Comparison of ENCODE assay signal across 8 cellular contexts in genomic region chr2:235605306-235605998, GRCh38.
DNase-seq lines count a peak whose midpoint lies in the region; ATAC-seq and TF ChIP-seq lines count a peak whose summit lies in the region.

No MANE protein-coding gene starts in this region.

- peak overlapping the region; percentile 44 for H3K4me3 Mint-ChIP-seq in chondrocyte (ENCODE audit: unreplicated experiment)

- H3K36me3 ChIP-seq in kidney epithelial cell (ENCODE audit: control insufficient read depth, insufficient read depth, low read length) (no peaks in the 10 kb centered on the region), tibial nerve (no peaks in the 10 kb centered on the region)

- H3K36me3 Mint-ChIP-seq in chondrocyte (ENCODE audit: low read depth): no peaks in the 10 kb centered on the region

- no peaks in the 10 kb centered on the region for H3K9me3 ChIP-seq in tibial nerve

- peak; percentile 52 to 92 for TF ChIP-seq EP300 in tibial nerve (IDR thresholded peaks at IDR 0.05)

- no peaks in the 10 kb centered on the region for H3K27me3 ChIP-seq in kidney epithelial cell (ENCODE audit: control insufficient read depth, insufficient read depth, low read length)
- H3K27me3 ChIP-seq in tibial nerve: no peaks in the 10 kb centered on the region

- in situ Hi-C loops in ACHN (cut with HindIII; ENCODE audit: low pct_ligation_motif_present, low pct_unique_long_range_greater_than_20kb, low sequenced_read_pairs): no loop called here

- 33 to 35% methylated on average over 22 of the region's 22 CpGs for WGBS in tibial nerve, 2 donors

- peak overlapping the region; percentile 55 to 84 (median 70) for H3K27ac ChIP-seq in tibial nerve

- TF ChIP-seq POLR2A in tibial nerve (IDR thresholded peaks at IDR 0.05): peak in 1 of 2 donors; percentile 17

- peak overlapping the region; percentile 91 for H3K27ac Mint-ChIP-seq in chondrocyte (ENCODE audit: unreplicated experiment)

- ATAC-seq in HG03039 (IDR thresholded peaks at IDR 0.05; ENCODE audit: unreplicated experiment): no peak

- no peaks in the 10 kb centered on the region for H3K27me3 Mint-ChIP-seq in chondrocyte (ENCODE audit: low read depth)

- peaks cover 0 to 49% (median 9%) of the 10 kb centered on the region in 4 donors for H3K4me1 ChIP-seq in tibial nerve

- no peak for TF ChIP-seq CTCF in chondrocyte (IDR thresholded peaks at IDR 0.05)
- TF ChIP-seq CTCF in kidney epithelial cell (IDR thresholded peaks at IDR 0.05; ENCODE audit: insufficient read depth, low read length, poor library complexity, severe bottlenecking): no peak
- TF ChIP-seq CTCF in tibial nerve (IDR thresholded peaks at IDR 0.05): no peak

- H3K9me3 Mint-ChIP-seq in chondrocyte (ENCODE audit: low read depth): no peaks in the 10 kb centered on the region

- peaks cover 44% of the 10 kb centered on the region for H3K4me1 Mint-ChIP-seq in chondrocyte (ENCODE audit: low read depth)

- H3K4me3 ChIP-seq in kidney epithelial cell (ENCODE audit: low read depth, low read length) (no peak overlapping the region), tibial nerve (peak overlapping the region in 2 of 4 donors; percentile 9 to 18)

- DNase-seq in DMS153 (lab: John Stamatoyannopoulos, UW) (peak; percentile 76), NCI-H2171 (lab: John Stamatoyannopoulos, UW) (peak; percentile 79), chondrocyte (ENCODE audit: low spot score) (no peak), kidney epithelial cell (ENCODE audit: low read depth) (peak; percentile 76), tibial nerve (ENCODE audit: low spot score in 2 of 2) (peak; percentile 73 to 79), ACHN (no peak)
- no peak for DNase-seq in activated CD8-positive, alpha-beta memory T cell treated with anti-CD3 and anti-CD28 coated beads for 24 hours

Comparison
In these comparisons a context has a peak if more than half of its experiments do, and no peak if none do; other contexts are left out.
1. DNase-seq: peak in DMS153 (single experiment), NCI-H2171 (single experiment), kidney epithelial cell (single experiment) and tibial nerve (2 of 2); none in chondrocyte (single experiment), ACHN (single experiment) and activated CD8-positive, alpha-beta memory T cell treated with anti-CD3 and anti-CD28 coated beads for 24 hours (single experiment).